1 cellular context compared by ENCODE assay signal in genomic region chr2:128552141-128552805, GRCh38.
TF ChIP-seq lines count a peak whose summit lies in the region.

No MANE protein-coding gene starts in this region.

TF ChIP-seq in H1, 55 proteins besides CTCF, POLR2A, EP300 and RAD21:
- TF ChIP-seq PHF8 (conservative IDR thresholded peaks at IDR 0.05; ENCODE audit: low read depth, low read length) (no peak), RXRA (IDR thresholded peaks at IDR 0.05; ENCODE audit: insufficient read depth, low read depth, low read length) (no peak), HDAC6 (IDR thresholded peaks at IDR 0.05; ENCODE audit: low read depth, low read length) (no peak), BACH1 (IDR thresholded peaks at IDR 0.05; ENCODE audit: low read length) (no peak), CBX5 (IDR thresholded peaks at IDR 0.05; ENCODE audit: low read depth, low read length) (no peak), TAF7 (optimal IDR thresholded peaks at IDR 0.05; ENCODE audit: borderline replicate concordance, low read depth, low read length) (no peak), ZNF274 (IDR thresholded peaks at IDR 0.05; ENCODE audit: borderline replicate concordance, extremely low read depth, low read length) (no peak), SRF (IDR thresholded peaks at IDR 0.05; ENCODE audit: low read depth, low read length) (no peak), SIRT6 (IDR thresholded peaks at IDR 0.05; ENCODE audit: low read length) (no peak), SAP30 (IDR thresholded peaks at IDR 0.05; ENCODE audit: insufficient read depth, insufficient replicate concordance, low read length) (no peak), RFX5 (IDR thresholded peaks at IDR 0.05; ENCODE audit: borderline replicate concordance, low read depth, low read length) (no peak), GTF2F1 (IDR thresholded peaks at IDR 0.05; ENCODE audit: borderline replicate concordance, low read depth, low read length) (no peak), EZH2 (IDR thresholded peaks at IDR 0.05; ENCODE audit: low read depth, low read length, severe bottlenecking) (no peak)
